8 cellular contexts compared by ENCODE assay signal in genomic region chr1:146297781-146298574, GRCh38.
DNase-seq lines count a peak whose midpoint lies in the region; ATAC-seq, FAIRE-seq and TF ChIP-seq lines count a peak whose summit lies in the region.
"Not testable (repeated sequence)": the region's sequence is repeated elsewhere in the genome, so short reads cannot be mapped to it uniquely, and the experiment has no call there.

No MANE protein-coding gene starts in this region.

- peak; percentile 8 for ATAC-seq in GM18858 (IDR thresholded peaks at IDR 0.05; ENCODE audit: unreplicated experiment)
- ATAC-seq in GM19455 (IDR thresholded peaks at IDR 0.05; ENCODE audit: unreplicated experiment) = peak; percentile 46
- peak; percentile 77 for ATAC-seq in HCT116
- ATAC-seq in HG03045 (IDR thresholded peaks at IDR 0.05; ENCODE audit: unreplicated experiment) = peak; percentile 55
- peak; percentile 31 for ATAC-seq in HG03565 (IDR thresholded peaks at IDR 0.05; ENCODE audit: unreplicated experiment)
- ATAC-seq in activated naive CD8-positive, alpha-beta T cell treated with anti-CD3 and anti-CD28 coated beads, Interleukin-2, amount 10 ng/mL, durations not matched to agents 7 days and 5 days (ENCODE audit: low read depth) = peak; percentile 77
- peak; percentile 81 for ATAC-seq in HepG2
- ATAC-seq in stimulated activated naive CD8-positive, alpha-beta T cell treated with anti-CD3 and anti-CD28 coated beads, Interleukin-15, amount 100 ng/mL, for 72 hours = peak; percentile 85

- TF ChIP-seq POLR2A in HCT116 (IDR thresholded peaks at IDR 0.05; ENCODE audit: borderline replicate concordance, extremely low read depth, insufficient read depth, insufficient read length); HepG2 (IDR thresholded peaks at IDR 0.05; ENCODE audit: insufficient read depth in 1 of 2, low read depth in 2 of 2, low read length in 2 of 2): not testable (repeated sequence)

- not testable (repeated sequence) for H3K27ac ChIP-seq in HCT116 (ENCODE audit: low read depth, low read length); HepG2 (ENCODE audit: extremely low read length, insufficient read depth, low read length)

- not testable (repeated sequence) for TF ChIP-seq EP300 in HepG2 (IDR thresholded peaks at IDR 0.05; ENCODE audit: low read depth in 2 of 2, low read length in 2 of 2); HepG2 (CRISPR knock-in tag; IDR thresholded peaks at IDR 0.05; ENCODE audit: borderline replicate concordance)

- H2AFZ ChIP-seq in HCT116 (ENCODE audit: low read depth, low read length, poor library complexity, severe bottlenecking); HepG2 (ENCODE audit: low read length): not testable (repeated sequence)

- H3K4me3 ChIP-seq in HCT116 (replicated peaks in 1 of 2; ENCODE audit: low read depth in 1 of 2, low read length in 2 of 2); HepG2 (replicated peaks in 1 of 3; ENCODE audit: insufficient read depth in 1 of 3, low read depth in 2 of 3, low read length in 3 of 3): not testable (repeated sequence)

- H4K20me1 ChIP-seq in HCT116 (ENCODE audit: insufficient read depth); HepG2 (ENCODE audit: insufficient read depth, low read length): not testable (repeated sequence)

- not testable (repeated sequence) for BruUV-seq in HCT116 (replicated peaks; lab: Mats Ljungman, UMichigan); HepG2 (replicated peaks; lab: Mats Ljungman, UMichigan)

- H3K4me1 Mint-ChIP-seq in activated naive CD8-positive, alpha-beta T cell treated with anti-CD3 and anti-CD28 coated beads, Interleukin-2, amount 10 ng/mL, durations not matched to agents 7 days and 5 days; stimulated activated naive CD8-positive, alpha-beta T cell treated with anti-CD3 and anti-CD28 coated beads, Interleukin-15, amount 100 ng/mL, for 72 hours: not testable (repeated sequence)

- not testable (repeated sequence) for H3K4me3 Mint-ChIP-seq in activated naive CD8-positive, alpha-beta T cell treated with anti-CD3 and anti-CD28 coated beads, Interleukin-2, amount 10 ng/mL, durations not matched to agents 7 days and 5 days; stimulated activated naive CD8-positive, alpha-beta T cell treated with anti-CD3 and anti-CD28 coated beads, Interleukin-15, amount 100 ng/mL, for 72 hours

- RAD21 ChIA-PET in HCT116 (lab: Charles Lee; ENCODE audit: low non-redundant PET in 1 of 2, low total read pairs in 2 of 2, uncharacterized antibody in 2 of 2, unreplicated experiment in 2 of 2) = not testable (repeated sequence)

- DNase-seq in HCT116 (ENCODE audit: low read depth, low spot score); activated naive CD8-positive, alpha-beta T cell treated with anti-CD3 and anti-CD28 coated beads, Interleukin-2, amount 10 ng/mL, durations not matched to agents 7 days and 5 days; HepG2 (ENCODE audit: low spot score); stimulated activated naive CD8-positive, alpha-beta T cell treated with anti-CD3 and anti-CD28 coated beads, Interleukin-15, amount 100 ng/mL, for 72 hours: not testable (repeated sequence)

- CTCF ChIA-PET in HCT116 (lab: Charles Lee); HepG2 (lab: Yijun Ruan, JAX; ENCODE audit: low intra/inter-chr PET ratio, low total read pairs): not testable (repeated sequence)

- POLR2A ChIA-PET in HCT116 (lab: Charles Lee); activated naive CD8-positive, alpha-beta T cell treated with anti-CD3 and anti-CD28 coated beads, Interleukin-2, amount 10 ng/mL, durations not matched to agents 7 days and 5 days (lab: Charles Lee); HepG2 (lab: Yijun Ruan, JAX): not testable (repeated sequence)

- not testable (repeated sequence) for TF ChIP-seq CTCF in HCT116 (IDR thresholded peaks at IDR 0.05 in 2 of 3, conservative IDR thresholded peaks at IDR 0.05 in 1 of 3; ENCODE audit: borderline replicate concordance in 1 of 3, insufficient read depth in 1 of 3, low read depth in 2 of 3, low read length in 2 of 3); HepG2 (CRISPR knock-in tag; IDR thresholded peaks at IDR 0.05)

- H3K27ac Mint-ChIP-seq in activated naive CD8-positive, alpha-beta T cell treated with anti-CD3 and anti-CD28 coated beads, Interleukin-2, amount 10 ng/mL, durations not matched to agents 7 days and 5 days; stimulated activated naive CD8-positive, alpha-beta T cell treated with anti-CD3 and anti-CD28 coated beads, Interleukin-15, amount 100 ng/mL, for 72 hours: not testable (repeated sequence)

- not testable (repeated sequence) for H3K9me3 ChIP-seq in HCT116 (ENCODE audit: control insufficient read depth in 1 of 2, insufficient read depth in 1 of 2, low read depth in 1 of 2, low read length in 2 of 2); HepG2 (ENCODE audit: low read length)

- H3K4me1 ChIP-seq in HCT116 (ENCODE audit: control insufficient read depth in 1 of 2, insufficient read depth in 2 of 2, low read length in 2 of 2); HepG2 (ENCODE audit: insufficient read depth, low read length): not testable (repeated sequence)

- not testable (repeated sequence) for H3K9me2 ChIP-seq in HCT116 (ENCODE audit: insufficient read depth)

- WGBS in HepG2 (ENCODE audit: low lambda C conversion rate) = no CpG with 5 or more reads among the region's 68 CpGs

- not testable (repeated sequence) for H3K27me3 ChIP-seq in HCT116 (ENCODE audit: insufficient read depth, low read length); HepG2 (ENCODE audit: control insufficient read depth in 1 of 2, insufficient read depth in 2 of 2, low read length in 2 of 2)

- H3K4me2 ChIP-seq in HCT116 (ENCODE audit: low read length); HepG2 (ENCODE audit: low read depth, low read length): not testable (repeated sequence)

- not testable (repeated sequence) for H3K79me2 ChIP-seq in HCT116 (ENCODE audit: insufficient read depth, low read length); HepG2 (ENCODE audit: insufficient read depth, low read length)

- FAIRE-seq in HepG2 (lab: Jason Lieb, UNC) = not testable (repeated sequence)

- not testable (repeated sequence) for TF ChIP-seq RAD21 in HCT116 (IDR thresholded peaks at IDR 0.05; ENCODE audit: low read depth); HepG2 (CRISPR knock-in tag; IDR thresholded peaks at IDR 0.05)

- H3K36me3 Mint-ChIP-seq in activated naive CD8-positive, alpha-beta T cell treated with anti-CD3 and anti-CD28 coated beads, Interleukin-2, amount 10 ng/mL, durations not matched to agents 7 days and 5 days = not testable (repeated sequence)

- not testable (repeated sequence) for H3K9me3 Mint-ChIP-seq in activated naive CD8-positive, alpha-beta T cell treated with anti-CD3 and anti-CD28 coated beads, Interleukin-2, amount 10 ng/mL, durations not matched to agents 7 days and 5 days; stimulated activated naive CD8-positive, alpha-beta T cell treated with anti-CD3 and anti-CD28 coated beads, Interleukin-15, amount 100 ng/mL, for 72 hours

- intact Hi-C loops in HCT116 (cut with micrococcal nuclease); HepG2 (cut with micrococcal nuclease; ENCODE audit: unreplicated experiment): not testable (repeated sequence)

- not testable (repeated sequence) for H3K27me3 Mint-ChIP-seq in activated naive CD8-positive, alpha-beta T cell treated with anti-CD3 and anti-CD28 coated beads, Interleukin-2, amount 10 ng/mL, durations not matched to agents 7 days and 5 days; stimulated activated naive CD8-positive, alpha-beta T cell treated with anti-CD3 and anti-CD28 coated beads, Interleukin-15, amount 100 ng/mL, for 72 hours

- in situ Hi-C loops in HepG2 (cut with HindIII; ENCODE audit: extremely low pct_ligation_motif_present, low pct_unique_long_range_greater_than_20kb) = not testable (repeated sequence)

- not testable (repeated sequence) for H3K36me3 ChIP-seq in HCT116 (ENCODE audit: control insufficient read depth in 1 of 2, insufficient read depth in 2 of 2, low read length in 2 of 2); HepG2 (replicated peaks in 1 of 2; ENCODE audit: control insufficient read depth in 1 of 2, insufficient read depth in 2 of 2, low read length in 2 of 2)

- H3K9ac ChIP-seq in HCT116 (ENCODE audit: low read length); HepG2 (ENCODE audit: insufficient read depth, low read depth, low read length): not testable (repeated sequence)

Comparison
In these comparisons a context has a peak if more than half of its experiments do, and no peak if none do; other contexts are left out.
1. ATAC-seq: peak in every context shown above with its lines; median percentile 85 in stimulated activated naive CD8-positive, alpha-beta T cell treated with anti-CD3 and anti-CD28 coated beads, Interleukin-15, amount 100 ng/mL, for 72 hours; 81 in HepG2; 77 in HCT116; 77 in activated naive CD8-positive, alpha-beta T cell treated with anti-CD3 and anti-CD28 coated beads, Interleukin-2, amount 10 ng/mL, durations not matched to agents 7 days and 5 days; 55 in HG03045; 46 in GM19455; 31 in HG03565; 8 in GM18858.